9 cellular contexts compared by ENCODE assay signal in the genomic region with DNA sequence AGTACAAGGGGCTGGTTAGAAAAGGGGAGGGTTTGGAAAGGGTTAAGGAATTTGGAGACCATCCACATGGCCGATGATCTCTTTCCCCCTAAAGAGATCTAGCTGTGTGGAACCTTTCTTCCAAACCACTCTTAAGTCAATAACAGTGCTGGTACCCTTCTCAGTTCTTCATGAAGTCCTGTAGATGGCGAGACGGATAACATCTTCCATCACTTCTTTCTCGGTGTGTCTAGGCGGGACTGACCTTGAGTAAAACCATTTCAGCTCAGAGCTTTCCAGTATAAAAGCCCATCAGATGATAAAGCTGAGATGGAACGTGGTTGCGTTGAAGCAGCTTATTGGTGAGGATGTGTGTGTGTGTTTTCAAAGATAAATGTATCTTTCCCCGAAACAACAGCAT.
DNase-seq lines count a peak whose midpoint lies in the region; ATAC-seq and TF ChIP-seq lines count a peak whose summit lies in the region.
"Had no signal": no experiment of that assay in that cellular context is flagged by ENCODE, and none has a peak within 500 bp of the region (broad histone marks: within the 10 kb centered on the region; RNA-seq: fewer than 3 reads in every experiment).

No MANE protein-coding gene starts in this region.

- intact Hi-C loops in ascending aorta (cut with DNase I), result loop anchor here (2.0 to 5.0 kb wide), 4 partner anchors 71 to 199 kb away; no protein-coding TSS in a partner anchor
- intact Hi-C loops in natural killer cell (cut with micrococcal nuclease), result no loop called here

- POLR2A ChIA-PET in HEK293 (lab: Yijun Ruan, JAX), result interaction anchor here (2.2 kb wide), 1 partner anchor 152 kb away, joined by 10 read pairs; a partner anchor contains a TSS

- H3K27ac ChIP-seq in BLaER1 (no peak overlapping the region), HEK293 (ENCODE audit: extremely low read depth, low read depth, low read length) (no peak overlapping the region), ascending aorta (peak overlapping the region; percentile 74 to 81)
- H3K27ac ChIP-seq: SJCRH30 had no signal

- H3K27me3 Mint-ChIP-seq in natural killer cell (ENCODE audit: low read depth in 2 of 2), result no peaks in the 10 kb centered on the region

- H3K9me3 ChIP-seq in BLaER1, result no peaks in the 10 kb centered on the region
- H3K9me3 ChIP-seq in HEK293 (ENCODE audit: control insufficient read depth, insufficient read depth, low read depth, low read length), result no peaks in the 10 kb centered on the region
- no peaks in the 10 kb centered on the region for H3K9me3 ChIP-seq in ascending aorta
- H3K9me3 ChIP-seq: SJCRH30 had no signal

- CTCF ChIA-PET in HEK293 (lab: Yijun Ruan, JAX), result interaction anchor here (2.0 kb wide), 1 partner anchor 148 kb away, joined by 9 read pairs; no protein-coding TSS in a partner anchor

- TF ChIP-seq CTCF in HEK293 (tag by site-specific recombination; IDR thresholded peaks at IDR 0.05), result no peak
- no peak for TF ChIP-seq CTCF in ascending aorta (IDR thresholded peaks at IDR 0.05)
- no peak for TF ChIP-seq CTCF in natural killer cell (IDR thresholded peaks at IDR 0.05)

- H3K4me1 ChIP-seq in BLaER1, result peaks cover 45% of the 10 kb centered on the region
- H3K4me1 ChIP-seq in HEK293 (ENCODE audit: control insufficient read depth, insufficient read depth, low read length), result peaks cover 3% of the 10 kb centered on the region
- H3K4me1 ChIP-seq in ascending aorta, result peaks cover 11 to 40% of the 10 kb centered on the region in 2 donors

- peaks cover 8% of the 10 kb centered on the region for H3K36me3 Mint-ChIP-seq in natural killer cell

- H3K4me2 ChIP-seq in BLaER1, result peak overlapping the region; percentile 79

- H3K9me3 Mint-ChIP-seq in natural killer cell, result peaks cover 0 to 3% of the 10 kb centered on the region in 2 donors

- peaks cover 77 to 78% of the 10 kb centered on the region in 2 donors for H3K4me1 Mint-ChIP-seq in natural killer cell

- H3K27ac Mint-ChIP-seq in natural killer cell, result peak overlapping the region; percentile 49 to 77

- peaks cover 83% of the 10 kb centered on the region for H4K20me1 ChIP-seq in BLaER1

- no peak for ATAC-seq in natural killer cell
- ATAC-seq in HG03045 (IDR thresholded peaks at IDR 0.05; ENCODE audit: unreplicated experiment), result no peak

- 0 out of 2 replicates have a peak, but pooled peaks cover 9% of the 10 kb centered on the region for H3K36me3 ChIP-seq in BLaER1
- no peaks in the 10 kb centered on the region for H3K36me3 ChIP-seq in HEK293 (ENCODE audit: control insufficient read depth in 2 of 2, insufficient read depth in 1 of 2, low read length in 2 of 2)
- peaks cover 0 to 6% of the 10 kb centered on the region in 2 donors for H3K36me3 ChIP-seq in ascending aorta
- H3K36me3 ChIP-seq: SJCRH30 had no signal

- H3K27me3 ChIP-seq in BLaER1, result peaks cover 49% of the 10 kb centered on the region
- H3K27me3 ChIP-seq in ascending aorta, result no peaks in the 10 kb centered on the region
- H3K27me3 ChIP-seq: SJCRH30 had no signal

- DNase-seq in ascending aorta (ENCODE audit: low spot score in 2 of 2) (no peak), natural killer cell (no peak), H4 (ENCODE audit: low spot score) (no peak), GF-D8 (lab: John Stamatoyannopoulos, UW) (no peak), NCI-H2196 treated with DMSO at 0.1 percent for 48 hours (lab: John Stamatoyannopoulos, UW; ENCODE audit: unreplicated experiment) (no peak)
- DNase-seq: SJCRH30 had no signal

- H3K9ac ChIP-seq in BLaER1, result no peak overlapping the region

- no peak overlapping the region for H3K4me3 Mint-ChIP-seq in natural killer cell

- H3K4me3 ChIP-seq in BLaER1 (no peak overlapping the region), HEK293 (ENCODE audit: low read depth, low read length) (no peak overlapping the region), ascending aorta (no peak overlapping the region)
- H3K4me3 ChIP-seq: SJCRH30 had no signal

TF ChIP-seq in HEK293, 187 proteins besides CTCF, POLR2A, EP300 and RAD21:
- TF ChIP-seq WT1 (tag by site-specific recombination; IDR thresholded peaks at IDR 0.05) (no peak), ZNF600 (tag by site-specific recombination; IDR thresholded peaks at IDR 0.05) (peak; percentile 65), ZNF514 (tag by site-specific recombination; IDR thresholded peaks at IDR 0.05) (no peak), SETDB1 (IDR thresholded peaks at IDR 0.05; ENCODE audit: insufficient read length, low read length) (no peak)

Comparison
In these comparisons a context has a peak if more than half of its experiments do, and no peak if none do; other contexts are left out.
1. H3K27ac ChIP-seq: peak in ascending aorta (2 of 2); none in BLaER1 (single experiment) and HEK293 (single experiment).